ENCODE assay signal across 19 cellular contexts in genomic region chr11:113234888-113235287, GRCh38.
"Had no signal": no experiment of that assay in that cellular context is flagged by ENCODE, and none has a peak within 500 bp of the region (broad histone marks: within the 10 kb centered on the region; RNA-seq: fewer than 3 reads in every experiment).

No MANE protein-coding gene starts in this region.

- H3K27ac ChIP-seq: coronary artery, foreskin keratinocyte, skin epidermis, tibial artery, upper lobe of right lung, WERI-Rb-1 had no signal

- H3K36me3 ChIP-seq: tibial artery, upper lobe of right lung had no signal

- H3K4me1 ChIP-seq: foreskin keratinocyte, tibial artery, upper lobe of right lung had no signal

- DNase-seq: activated CD4-positive, alpha-beta T cell treated with anti-CD3 and anti-CD28 coated beads for 48 hours; activated CD4-positive, alpha-beta T cell treated with anti-CD3 and anti-CD28 coated beads, Interleukin-2, amount 50 U/mL, for 48 hours; activated CD8-positive, alpha-beta memory T cell treated with anti-CD3 and anti-CD28 coated beads, Interleukin-2, amount 50 U/mL, for 4 hours; activated effector memory CD4-positive, alpha-beta T cell treated with anti-CD3 and anti-CD28 coated beads, Interleukin-2, amount 50 U/mL, for 16 hours; activated T-cell treated with anti-CD3 and anti-CD28 coated beads, Interleukin-2, amount 50 U/mL, for 1 hour; cerebellar nuclear complex; foreskin keratinocyte; left cardiac atrium; mesenchymal stem cell; natural killer cell; retina; stimulated activated CD4-positive, alpha-beta T cell treated with anti-CD3 and anti-CD28 coated beads, Interleukin-4, amount 100 ng/mL, for 24 hours; T-helper 17 cell; T1000; tibial artery; upper lobe of right lung; WERI-Rb-1 had no signal

- H3K9me3 ChIP-seq: tibial artery, upper lobe of right lung had no signal

- H3K27me3 ChIP-seq: tibial artery, upper lobe of right lung had no signal

- H3K4me3 ChIP-seq: coronary artery, skin epidermis, tibial artery, upper lobe of right lung had no signal
